In genomic region chr11:40391679-40392078, GRCh38 we compare ENCODE assay signal across 29 cellular contexts.
"Had no signal": no experiment of that assay in that cellular context is flagged by ENCODE, and none has a peak within 500 bp of the region (broad histone marks: within the 10 kb centered on the region; RNA-seq: fewer than 3 reads in every experiment).

No MANE protein-coding gene starts in this region.

- H2AFZ ChIP-seq: neural progenitor cell, parathyroid adenoma had no signal

- H3K27ac ChIP-seq: neural progenitor cell, ovary, parathyroid adenoma, psoas muscle, right lobe of liver, sigmoid colon, stomach, thoracic aorta, thyroid gland, tibial nerve, upper lobe of left lung, vagina had no signal

- H3K9ac ChIP-seq: neural progenitor cell, parathyroid adenoma had no signal

- H3K36me3 ChIP-seq: neural progenitor cell, ovary, right lobe of liver, sigmoid colon, stomach, thoracic aorta, thyroid gland, tibial nerve, upper lobe of left lung, vagina had no signal

- H3K27me3 ChIP-seq: neural progenitor cell, ovary, right lobe of liver, sigmoid colon, stomach, thyroid gland, tibial nerve, upper lobe of left lung, vagina had no signal

- H3K27ac Mint-ChIP-seq: naive thymus-derived CD8-positive, alpha-beta T cell; natural killer cell treated with Interleukin-12 subunit alpha and Interleukin-12 subunit beta and Interleukin-15 and Interleukin-18, amount 100 ng/mL, for 72 hours; nephron progenitor cell; neural progenitor cell; progenitor cell of endocrine pancreas; stimulated activated effector memory CD8-positive, alpha-beta T cell treated with anti-CD3 and anti-CD28 coated beads, Interleukin-12 subunit alpha, Interleukin-12 subunit beta, amount 100 ng/mL, for 72 hours; stimulated activated naive B cell treated with anti-CD40 and anti-IgM and Interleukin-4, amounts not matched to agents 10 μg/mL and 1 μg/mL and 100 μg/mL, for 72 hours; stimulated activated naive CD8-positive, alpha-beta T cell treated with anti-CD3 and anti-CD28 coated beads, Interleukin-15, Interleukin-2, amounts not matched to agents 100 ng/mL and 50 ng/mL, for 24 hours had no signal

- H3K4me1 ChIP-seq: neural progenitor cell, parathyroid adenoma, psoas muscle, sigmoid colon, stomach, thyroid gland, tibial nerve, upper lobe of left lung, vagina had no signal

- H3K27me3 Mint-ChIP-seq: naive thymus-derived CD8-positive, alpha-beta T cell; natural killer cell treated with Interleukin-12 subunit alpha and Interleukin-12 subunit beta and Interleukin-15 and Interleukin-18, amount 100 ng/mL, for 72 hours; progenitor cell of endocrine pancreas; stimulated activated naive B cell treated with anti-CD40 and anti-IgM and Interleukin-4, amounts not matched to agents 10 μg/mL and 1 μg/mL and 100 μg/mL, for 72 hours; stimulated activated naive CD8-positive, alpha-beta T cell treated with anti-CD3 and anti-CD28 coated beads, Interleukin-15, Interleukin-2, amounts not matched to agents 100 ng/mL and 50 ng/mL, for 24 hours had no signal

- H3K4me1 Mint-ChIP-seq: naive thymus-derived CD8-positive, alpha-beta T cell; nephron progenitor cell; stimulated activated effector memory CD8-positive, alpha-beta T cell treated with anti-CD3 and anti-CD28 coated beads, Interleukin-12 subunit alpha, Interleukin-12 subunit beta, amount 100 ng/mL, for 72 hours; stimulated activated naive B cell treated with anti-CD40 and anti-IgM and Interleukin-4, amounts not matched to agents 10 μg/mL and 1 μg/mL and 100 μg/mL, for 72 hours had no signal

- H3K9me3 Mint-ChIP-seq: nephron progenitor cell, neural progenitor cell had no signal

- H3K36me3 Mint-ChIP-seq: naive thymus-derived CD8-positive, alpha-beta T cell; neural progenitor cell; stimulated activated effector memory CD8-positive, alpha-beta T cell treated with anti-CD3 and anti-CD28 coated beads, Interleukin-12 subunit alpha, Interleukin-12 subunit beta, amount 100 ng/mL, for 72 hours; stimulated activated naive B cell treated with anti-CD40 and anti-IgM and Interleukin-4, amounts not matched to agents 10 μg/mL and 1 μg/mL and 100 μg/mL, for 72 hours had no signal

- H3K4me3 ChIP-seq: neural progenitor cell, ovary, psoas muscle, right lobe of liver, sigmoid colon, stomach, thoracic aorta, thyroid gland, tibial nerve, upper lobe of left lung, vagina had no signal

- H3K79me2 ChIP-seq: parathyroid adenoma had no signal

- H3K4me2 ChIP-seq: neural progenitor cell had no signal

- DNase-seq: naive thymus-derived CD8-positive, alpha-beta T cell; nephron progenitor cell; occipital lobe; ovary; posterior cingulate gyrus; psoas muscle; right cardiac atrium; right lobe of liver; sigmoid colon; small intestine; stimulated activated CD4-positive, alpha-beta T cell treated with anti-CD3 and anti-CD28 coated beads, Interleukin-15, amount 100 ng/mL, for 24 hours; stimulated activated CD4-positive, alpha-beta T cell treated with anti-CD3 and anti-CD28 coated beads, Interleukin-2, amount 100 ng/mL, for 24 hours; stimulated activated CD4-positive, alpha-beta T cell treated with anti-CD3 and anti-CD28 coated beads, Interleukin-2, amount 100 ng/mL, for 48 hours; stimulated activated CD4-positive, alpha-beta T cell treated with anti-CD3 and anti-CD28 coated beads, Interleukin-4, amount 100 ng/mL, for 24 hours; stimulated activated naive B cell treated with anti-CD40 and anti-IgM and Interleukin-4, amounts not matched to agents 10 μg/mL and 1 μg/mL and 100 μg/mL, for 72 hours; stimulated activated naive CD4-positive, alpha-beta T cell treated with Interleukin-2 at 50 U/mL for 16 hours; stomach; thyroid gland; trophoblast cell; upper lobe of left lung had no signal

- H3K9me3 ChIP-seq: ovary, psoas muscle, right lobe of liver, sigmoid colon, stomach, thoracic aorta, thyroid gland, tibial nerve, upper lobe of left lung, vagina had no signal

- H3K4me3 Mint-ChIP-seq: naive thymus-derived CD8-positive, alpha-beta T cell; natural killer cell treated with Interleukin-12 subunit alpha and Interleukin-12 subunit beta and Interleukin-15 and Interleukin-18, amount 100 ng/mL, for 72 hours; nephron progenitor cell; neural progenitor cell; stimulated activated effector memory CD8-positive, alpha-beta T cell treated with anti-CD3 and anti-CD28 coated beads, Interleukin-12 subunit alpha, Interleukin-12 subunit beta, amount 100 ng/mL, for 72 hours; stimulated activated naive B cell treated with anti-CD40 and anti-IgM and Interleukin-4, amounts not matched to agents 10 μg/mL and 1 μg/mL and 100 μg/mL, for 72 hours; stimulated activated naive CD8-positive, alpha-beta T cell treated with anti-CD3 and anti-CD28 coated beads, Interleukin-15, Interleukin-2, amounts not matched to agents 100 ng/mL and 50 ng/mL, for 24 hours had no signal
